Comparison of ENCODE assay signal across 18 cellular contexts in the genomic region with DNA sequence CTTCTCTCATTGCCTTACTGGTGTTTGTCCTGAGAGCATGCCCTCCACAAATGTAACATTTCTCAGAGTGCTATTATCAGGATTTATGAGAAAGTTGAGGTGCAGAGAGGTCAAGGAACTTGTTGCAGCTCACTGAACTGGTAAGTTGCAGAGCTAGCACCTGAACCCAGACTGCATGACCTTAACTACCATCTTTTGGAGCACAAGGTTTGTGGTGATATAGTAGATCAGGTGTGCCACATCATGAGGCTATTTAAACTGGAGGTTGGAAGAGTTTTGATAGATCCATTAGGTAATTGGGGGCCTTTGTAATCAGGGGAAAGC.
"Had no signal": no experiment of that assay in that cellular context is flagged by ENCODE, and none has a peak within 500 bp of the region (broad histone marks: within the 10 kb centered on the region; RNA-seq: fewer than 3 reads in every experiment).

No MANE protein-coding gene starts in this region.

- ATAC-seq: activated CD8-positive, alpha-beta T cell treated with anti-CD3 and anti-CD28 coated beads for 36 hours; gastrocnemius medialis; psoas muscle had no signal

- H3K36me3 ChIP-seq: brain microvascular endothelial cell, gastrocnemius medialis, stomach, upper lobe of left lung had no signal

- H3K4me3 Mint-ChIP-seq: activated CD4-positive, alpha-beta T cell treated with anti-CD3 and anti-CD28 coated beads, Interleukin-2, amount 10 ng/mL, durations not matched to agents 24 days and 14 days; activated CD8-positive, alpha-beta T cell treated with anti-CD3 and anti-CD28 coated beads for 36 hours; activated T-cell treated with anti-CD3 and anti-CD28 coated beads, Interleukin-2, amount 50 U/mL, for 24 hours; central memory CD8-positive, alpha-beta T cell had no signal

- H3K4me1 ChIP-seq: gastrocnemius medialis, psoas muscle, upper lobe of left lung had no signal

- H3K4me3 ChIP-seq: coronary artery, gastrocnemius medialis, psoas muscle, stomach, upper lobe of left lung had no signal

- H3K27me3 Mint-ChIP-seq: activated T-cell treated with anti-CD3 and anti-CD28 coated beads, Interleukin-2, amount 50 U/mL, for 24 hours; central memory CD8-positive, alpha-beta T cell had no signal

- H3K27ac Mint-ChIP-seq: activated CD4-positive, alpha-beta T cell treated with anti-CD3 and anti-CD28 coated beads, Interleukin-2, amount 10 ng/mL, durations not matched to agents 24 days and 14 days; activated CD8-positive, alpha-beta T cell treated with anti-CD3 and anti-CD28 coated beads for 36 hours; activated T-cell treated with anti-CD3 and anti-CD28 coated beads, Interleukin-2, amount 50 U/mL, for 24 hours; activated T-helper 2 cell treated with anti-CD3 and anti-CD28 coated beads, Interferon-gamma antibody, Interleukin-2, Interleukin-4, amounts not matched to agents 10 μg/mL and 5 μg/mL and 100 μg/mL, durations not matched to agents 14 hours and 24 hours and 36 hours had no signal

- H3K9me3 Mint-ChIP-seq: activated CD8-positive, alpha-beta T cell treated with anti-CD3 and anti-CD28 coated beads for 36 hours; activated T-cell treated with anti-CD3 and anti-CD28 coated beads, Interleukin-2, amount 50 U/mL, for 24 hours; central memory CD8-positive, alpha-beta T cell had no signal

- H3K27ac ChIP-seq: brain microvascular endothelial cell, coronary artery, gastrocnemius medialis, psoas muscle, stomach, upper lobe of left lung had no signal

- DNase-seq: activated CD4-positive, alpha-beta T cell treated with anti-CD3 and anti-CD28 coated beads, Interleukin-2, amount 10 ng/mL, durations not matched to agents 24 days and 14 days; activated CD4-positive, CD25-positive, alpha-beta regulatory T cell; activated CD8-positive, alpha-beta T cell treated with anti-CD3 and anti-CD28 coated beads for 36 hours; activated naive CD4-positive, alpha-beta T cell treated with Interleukin-2 at 50 U/mL for 16 hours; activated T-cell treated with anti-CD3 and anti-CD28 coated beads, Interleukin-2, amount 50 U/mL, for 24 hours; anterior cingulate cortex; brain microvascular endothelial cell; gastrocnemius medialis; head of caudate nucleus; psoas muscle; small intestine; stimulated activated CD4-positive, alpha-beta T cell treated with anti-CD3 and anti-CD28 coated beads, Interleukin-15, amount 100 ng/mL, for 24 hours; stimulated activated CD4-positive, alpha-beta T cell treated with anti-CD3 and anti-CD28 coated beads, Interleukin-2, amount 100 ng/mL, for 48 hours; stomach; upper lobe of left lung had no signal

- H3K27me3 ChIP-seq: brain microvascular endothelial cell, gastrocnemius medialis, stomach, upper lobe of left lung had no signal

- H3K9me3 ChIP-seq: gastrocnemius medialis, psoas muscle, stomach, upper lobe of left lung had no signal

- FAIRE-seq: small intestine had no signal
